In genomic region chr7:42685911-42686310, GRCh38 we compare ENCODE assay signal across 23 cellular contexts.
A peak's percentile ranks its signal among the peaks of the same experiment; 100 is the strongest.
DNase-seq lines count a peak whose midpoint lies in the region; ATAC-seq and TF ChIP-seq lines count a peak whose summit lies in the region.
"Had no signal": no experiment of that assay in that cellular context is flagged by ENCODE, and none has a peak within 500 bp of the region (broad histone marks: within the 10 kb centered on the region; RNA-seq: fewer than 3 reads in every experiment).

No MANE protein-coding gene starts in this region.

- no peak overlapping the region for H3K27ac ChIP-seq in iPS-20b (ENCODE audit: low read length)
- peak overlapping the region; percentile 67 for H3K27ac ChIP-seq in rectal smooth muscle tissue (ENCODE audit: low read depth, low read length)
- H3K27ac ChIP-seq in upper lobe of right lung, result no peak overlapping the region
- H3K27ac ChIP-seq: 22Rv1, BLaER1, PC-9, SK-N-MC had no signal

- no peaks in the 10 kb centered on the region for H3K4me1 Mint-ChIP-seq in stimulated activated naive CD8-positive, alpha-beta T cell treated with anti-CD3 and anti-CD28 coated beads, Interleukin-15, amount 100 ng/mL, for 72 hours
- H3K4me1 Mint-ChIP-seq: CD4-positive, alpha-beta memory T cell had no signal

- H3K9ac ChIP-seq in iPS-20b (ENCODE audit: low read depth, low read length) (no peak overlapping the region), rectal smooth muscle tissue (ENCODE audit: low read length) (no peak overlapping the region)
- H3K9ac ChIP-seq: BLaER1 had no signal

- DNase-seq in stimulated activated naive CD8-positive, alpha-beta T cell treated with anti-CD3 and anti-CD28 coated beads, Interleukin-15, amount 100 ng/mL, for 72 hours, result no peak
- no peak for DNase-seq in stimulated activated naive CD8-positive, alpha-beta T cell treated with anti-CD3 and anti-CD28 coated beads, Interleukin-15, Interleukin-2, amounts not matched to agents 100 U/mL and 50 U/mL, for 24 hours
- no peak for DNase-seq in upper lobe of right lung
- no peak for DNase-seq in foreskin fibroblast
- DNase-seq: ACHN; CD4-positive, alpha-beta memory T cell; DND-41; IMR-90; NCI-H1105; NCI-H2029 treated with DMSO at 0.1 percent for 48 hours; NCI-H226; NCI-H510A treated with DMSO at 0.1 percent for 48 hours; NCI-H748 treated with DMSO at 0.1 percent for 48 hours; PC-9; RPMI8226; SHP77 had no signal

- H3K27me3 Mint-ChIP-seq in stimulated activated naive CD8-positive, alpha-beta T cell treated with anti-CD3 and anti-CD28 coated beads, Interleukin-15, amount 100 ng/mL, for 72 hours, result peaks cover 19% of the 10 kb centered on the region

- ATAC-seq in stimulated activated naive CD8-positive, alpha-beta T cell treated with anti-CD3 and anti-CD28 coated beads, Interleukin-15, amount 100 ng/mL, for 72 hours, result peak; percentile 26
- no peak for ATAC-seq in stimulated activated naive CD8-positive, alpha-beta T cell treated with anti-CD3 and anti-CD28 coated beads, Interleukin-15, Interleukin-2, amounts not matched to agents 100 U/mL and 50 U/mL, for 24 hours
- ATAC-seq in GM18498 (IDR thresholded peaks at IDR 0.05; ENCODE audit: unreplicated experiment) (no peak), GM19023 (IDR thresholded peaks at IDR 0.05; ENCODE audit: unreplicated experiment) (no peak), upper lobe of right lung (no peak)

- TF ChIP-seq CTCF in upper lobe of right lung (IDR thresholded peaks at IDR 0.05), result no peak
- TF ChIP-seq CTCF in foreskin fibroblast (IDR thresholded peaks at IDR 0.05; ENCODE audit: low read depth, low read length), result no peak

- peaks cover 0 to 13% of the 10 kb centered on the region in 2 donors for H3K9me3 Mint-ChIP-seq in stimulated activated naive CD8-positive, alpha-beta T cell treated with anti-CD3 and anti-CD28 coated beads, Interleukin-15, amount 100 ng/mL, for 72 hours

- H3K27ac Mint-ChIP-seq in stimulated activated naive CD8-positive, alpha-beta T cell treated with anti-CD3 and anti-CD28 coated beads, Interleukin-15, amount 100 ng/mL, for 72 hours, result peak overlapping the region; percentile 6 to 8
- H3K27ac Mint-ChIP-seq: CD4-positive, alpha-beta memory T cell had no signal

- intact Hi-C loops in upper lobe of right lung (cut with DNase I), result no loop called here

- H3K4me3 Mint-ChIP-seq in stimulated activated naive CD8-positive, alpha-beta T cell treated with anti-CD3 and anti-CD28 coated beads, Interleukin-15, amount 100 ng/mL, for 72 hours, result no peak overlapping the region
- H3K4me3 Mint-ChIP-seq: CD4-positive, alpha-beta memory T cell had no signal

- H3K36me3 ChIP-seq in iPS-20b (ENCODE audit: insufficient read depth, low read depth, low read length), result no peaks in the 10 kb centered on the region
- H3K36me3 ChIP-seq in rectal smooth muscle tissue (ENCODE audit: control insufficient read depth, insufficient read depth, low read length), result no peaks in the 10 kb centered on the region
- H3K36me3 ChIP-seq in upper lobe of right lung, result no peaks in the 10 kb centered on the region
- H3K36me3 ChIP-seq: BLaER1 had no signal

- H3K4me3 ChIP-seq in iPS-20b (ENCODE audit: low read length) (peak overlapping the region; percentile 48), rectal smooth muscle tissue (ENCODE audit: low read length) (no peak overlapping the region), upper lobe of right lung (no peak overlapping the region), foreskin fibroblast (ENCODE audit: low read depth in 1 of 2, low read length in 2 of 2) (no peak overlapping the region)
- H3K4me3 ChIP-seq: BLaER1, PC-9, SK-N-MC had no signal

- H3K4me1 ChIP-seq in iPS-20b (ENCODE audit: insufficient read depth, low read length), result peaks cover 31% of the 10 kb centered on the region
- H3K4me1 ChIP-seq in rectal smooth muscle tissue (ENCODE audit: control insufficient read depth, insufficient read depth, low read length), result peaks cover 8% of the 10 kb centered on the region
- no peaks in the 10 kb centered on the region for H3K4me1 ChIP-seq in upper lobe of right lung

- H3K27me3 ChIP-seq in iPS-20b (ENCODE audit: insufficient read depth, low read length) (peaks cover 34% of the 10 kb centered on the region), rectal smooth muscle tissue (ENCODE audit: control insufficient read depth, insufficient read depth, low read length) (no peaks in the 10 kb centered on the region), upper lobe of right lung (no peaks in the 10 kb centered on the region)
- H3K27me3 ChIP-seq: BLaER1 had no signal

- H3K9me3 ChIP-seq in iPS-20b (ENCODE audit: insufficient read depth, low read depth, low read length), result peaks cover 3% of the 10 kb centered on the region; the same call in 1 of the 2 replicates
- H3K9me3 ChIP-seq in upper lobe of right lung, result no peaks in the 10 kb centered on the region
